ENCODE assay signal across 12 cellular contexts in the genomic region with DNA sequence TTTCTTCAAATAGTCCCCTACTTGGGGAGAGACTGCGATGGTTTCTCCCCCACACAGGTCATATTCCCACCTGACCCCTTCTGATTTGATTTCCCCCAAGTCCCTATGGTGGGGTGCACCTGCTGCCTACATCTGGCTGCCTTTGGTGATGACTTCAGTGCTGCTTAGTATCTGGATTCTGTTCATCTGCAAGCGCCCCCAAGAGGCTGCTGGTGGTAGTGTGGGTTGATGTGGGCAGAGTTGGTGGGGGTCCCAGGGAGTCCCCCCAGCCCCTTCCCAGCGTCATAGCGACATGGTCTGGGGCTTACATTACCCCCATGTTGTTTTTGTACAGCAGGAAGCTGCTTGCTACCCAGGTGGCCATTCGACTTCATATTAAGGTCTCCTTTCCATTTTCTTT.
A peak's percentile ranks its signal among the peaks of the same experiment; 100 is the strongest.
DNase-seq lines count a peak whose midpoint lies in the region; ATAC-seq and TF ChIP-seq lines count a peak whose summit lies in the region.
"Had no signal": no experiment of that assay in that cellular context is flagged by ENCODE, and none has a peak within 500 bp of the region (broad histone marks: within the 10 kb centered on the region; RNA-seq: fewer than 3 reads in every experiment).

No MANE protein-coding gene starts in this region.

- H2BK12ac ChIP-seq in H9 (ENCODE audit: insufficient read length, low read depth, low read length), result no peak overlapping the region

- no peak overlapping the region for H3K27ac Mint-ChIP-seq in H9
- no peak overlapping the region for H3K27ac Mint-ChIP-seq in activated naive CD8-positive, alpha-beta T cell treated with anti-CD3 and anti-CD28 coated beads, Interleukin-2, amount 50 U/mL, for 24 hours
- H3K27ac Mint-ChIP-seq: activated naive CD8-positive, alpha-beta T cell treated with anti-CD3 and anti-CD28 coated beads, Interleukin-2, amount 10 ng/mL, durations not matched to agents 7 days and 5 days had no signal

- no peak overlapping the region for H3K14ac ChIP-seq in H9 (ENCODE audit: insufficient read depth, low read length)

- no peak overlapping the region for H2BK20ac ChIP-seq in H9 (ENCODE audit: low read depth, low read length, poor library complexity, severe bottlenecking)

- H4K91ac ChIP-seq in H9 (ENCODE audit: insufficient read length, low read depth, low read length), result no peak overlapping the region

- no peak overlapping the region for H3K9ac ChIP-seq in H9 (ENCODE audit: extremely low read depth, insufficient read length, low read length)

- H2AK5ac ChIP-seq in H9 (ENCODE audit: insufficient read length, low read length), result no peak overlapping the region

- no peak overlapping the region for H4K5ac ChIP-seq in H9 (ENCODE audit: insufficient read length, low read depth, low read length)

- no peak overlapping the region for H3T11ph ChIP-seq in H9 (ENCODE audit: low read length)

- WGBS in H9 (ENCODE audit: extremely low coverage, insufficient read length, low lambda C conversion rate), result no CpG with 5 or more reads among the region's 5 CpGs

- H3K23ac ChIP-seq in H9 (ENCODE audit: insufficient read length, low read depth, low read length), result no peak overlapping the region

- no peak overlapping the region for H3K4me2 ChIP-seq in H9 (ENCODE audit: insufficient read depth, insufficient read length, low read length)
- H3K4me2 ChIP-seq: hepatocyte had no signal

- no peak overlapping the region for H2BK120ac ChIP-seq in H9 (ENCODE audit: low read depth, low read length, poor library complexity, severe bottlenecking)

- H3K9me3 ChIP-seq in H9 (ENCODE audit: control insufficient read depth, low read depth, low read length) (no peaks in the 10 kb centered on the region), BE2C (no peaks in the 10 kb centered on the region)
- H3K9me3 ChIP-seq: SJSA1 had no signal

- H3K4me1 ChIP-seq in H9 (ENCODE audit: insufficient read depth, low read length) (no peaks in the 10 kb centered on the region; the same call in 1 of the 2 replicates), BE2C (no peaks in the 10 kb centered on the region)

- no peak overlapping the region for H3K56ac ChIP-seq in H9 (ENCODE audit: insufficient read length, low read depth, low read length)

- no peaks in the 10 kb centered on the region for H3K23me2 ChIP-seq in H9 (ENCODE audit: insufficient read length, low read depth, low read length, poor library complexity, severe bottlenecking)

- H3K27ac ChIP-seq in H9 (ENCODE audit: insufficient read length, low read depth, low read length), result no peak overlapping the region
- H3K27ac ChIP-seq: hepatocyte, SJSA1 had no signal

- ATAC-seq in activated naive CD8-positive, alpha-beta T cell treated with anti-CD3 and anti-CD28 coated beads, Interleukin-2, amount 50 U/mL, for 24 hours, result no peak
- ATAC-seq in left lobe of liver (peak; percentile 21), HG02642 (IDR thresholded peaks at IDR 0.05; ENCODE audit: poor library complexity, unreplicated experiment) (no peak), HG03095 (IDR thresholded peaks at IDR 0.05; ENCODE audit: unreplicated experiment) (no peak)

- H4K20me1 ChIP-seq in H9 (ENCODE audit: control insufficient read depth, insufficient read depth, insufficient read length), result no peaks in the 10 kb centered on the region

- no peaks in the 10 kb centered on the region for H3K79me1 ChIP-seq in H9 (ENCODE audit: insufficient read depth, low read depth, low read length, poor library complexity, severe bottlenecking)

- no peak overlapping the region for H3K4me3 ChIP-seq in BE2C (ENCODE audit: low read depth, low read length)
- H3K4me3 ChIP-seq: hepatocyte, SJSA1 had no signal

- TF ChIP-seq CTCF in H9 (conservative IDR thresholded peaks at IDR 0.05), result peak; percentile 74
- TF ChIP-seq CTCF in BE2C (IDR thresholded peaks at IDR 0.05; ENCODE audit: low read depth, low read length), result no peak

- no peak overlapping the region for H2AFZ ChIP-seq in H9 (ENCODE audit: low read length)
- H2AFZ ChIP-seq: hepatocyte had no signal

- H3K4me3 Mint-ChIP-seq in H9, result no peak overlapping the region
- H3K4me3 Mint-ChIP-seq in activated naive CD8-positive, alpha-beta T cell treated with anti-CD3 and anti-CD28 coated beads, Interleukin-2, amount 50 U/mL, for 24 hours, result no peak overlapping the region
- H3K4me3 Mint-ChIP-seq: activated naive CD8-positive, alpha-beta T cell treated with anti-CD3 and anti-CD28 coated beads, Interleukin-2, amount 10 ng/mL, durations not matched to agents 7 days and 5 days had no signal

- H3K36me3 Mint-ChIP-seq in H9 (ENCODE audit: insufficient read depth in 1 of 3, low read depth in 3 of 3), result 0 out of 7 replicates have a peak, but pooled peaks cover 0 to 2% (median 0%) of the 10 kb centered on the region in 3 experiments
- no peaks in the 10 kb centered on the region for H3K36me3 Mint-ChIP-seq in activated naive CD8-positive, alpha-beta T cell treated with anti-CD3 and anti-CD28 coated beads, Interleukin-2, amount 50 U/mL, for 24 hours (ENCODE audit: low read depth)
- H3K36me3 Mint-ChIP-seq: activated naive CD8-positive, alpha-beta T cell treated with anti-CD3 and anti-CD28 coated beads, Interleukin-2, amount 10 ng/mL, durations not matched to agents 7 days and 5 days had no signal

- no peaks in the 10 kb centered on the region for H3K27me3 ChIP-seq in H9 (ENCODE audit: insufficient read depth, low read length)
- no peaks in the 10 kb centered on the region for H3K27me3 ChIP-seq in BE2C
- H3K27me3 ChIP-seq: hepatocyte, SJSA1 had no signal

- H4K8ac ChIP-seq in H9 (replicated peaks; ENCODE audit: insufficient read length, low read depth, low read length), result no peak overlapping the region

- no peaks in the 10 kb centered on the region for H3K79me2 ChIP-seq in H9 (ENCODE audit: insufficient read depth, low read length)
- H3K79me2 ChIP-seq: hepatocyte had no signal

- no peak overlapping the region for H2BK15ac ChIP-seq in H9 (ENCODE audit: low read depth, low read length)

- peaks cover 22 to 27% of the 10 kb centered on the region in 2 experiments for H3K4me1 Mint-ChIP-seq in H9
- H3K4me1 Mint-ChIP-seq in activated naive CD8-positive, alpha-beta T cell treated with anti-CD3 and anti-CD28 coated beads, Interleukin-2, amount 50 U/mL, for 24 hours, result peaks cover 10% of the 10 kb centered on the region
- H3K4me1 Mint-ChIP-seq: activated naive CD8-positive, alpha-beta T cell treated with anti-CD3 and anti-CD28 coated beads, Interleukin-2, amount 10 ng/mL, durations not matched to agents 7 days and 5 days had no signal

- peaks cover 29% of the 10 kb centered on the region for H3K27me3 Mint-ChIP-seq in H9 (ENCODE audit: low read depth)
- H3K27me3 Mint-ChIP-seq in activated naive CD8-positive, alpha-beta T cell treated with anti-CD3 and anti-CD28 coated beads, Interleukin-2, amount 50 U/mL, for 24 hours, result peaks cover 17% of the 10 kb centered on the region

- peaks cover 2 to 6% of the 10 kb centered on the region in 2 experiments; a peak in 2 of 5 replicates for H3K9me3 Mint-ChIP-seq in H9
- H3K9me3 Mint-ChIP-seq in activated naive CD8-positive, alpha-beta T cell treated with anti-CD3 and anti-CD28 coated beads, Interleukin-2, amount 50 U/mL, for 24 hours, result peaks cover 3% of the 10 kb centered on the region
- H3K9me3 Mint-ChIP-seq: activated naive CD8-positive, alpha-beta T cell treated with anti-CD3 and anti-CD28 coated beads, Interleukin-2, amount 10 ng/mL, durations not matched to agents 7 days and 5 days had no signal

- peak; percentile 40 for DNase-seq in ELF-1 (ENCODE audit: low read depth, low spot score)
- DNase-seq in H9, result peak; percentile 78
- DNase-seq in activated naive CD8-positive, alpha-beta T cell treated with anti-CD3 and anti-CD28 coated beads, Interleukin-2, amount 50 U/mL, for 24 hours, result peak; percentile 24
- DNase-seq in left lobe of liver (ENCODE audit: low spot score), result no peak
- no peak for DNase-seq in BE2C
- DNase-seq in NCI-H1105 treated with DMSO at 0.1 percent for 48 hours (lab: John Stamatoyannopoulos, UW), result no peak
- DNase-seq: activated CD4-positive, alpha-beta T cell treated with anti-CD3 and anti-CD28 coated beads, Interleukin-2, amount 50 U/mL, for 1 hour; activated naive CD8-positive, alpha-beta T cell treated with anti-CD3 and anti-CD28 coated beads, Interleukin-2, amount 10 ng/mL, durations not matched to agents 7 days and 5 days had no signal

- no peaks in the 10 kb centered on the region for H3K36me3 ChIP-seq in BE2C
- H3K36me3 ChIP-seq: SJSA1 had no signal

- H3K18ac ChIP-seq in H9 (ENCODE audit: insufficient read length, low read depth, low read length), result no peak overlapping the region

- H2BK5ac ChIP-seq in H9 (ENCODE audit: insufficient read length, low read length), result no peak overlapping the region

- H3K4ac ChIP-seq in H9 (ENCODE audit: low read depth, low read length), result no peak overlapping the region

Comparison
In these comparisons a context has a peak if more than half of its experiments do, and no peak if none do; other contexts are left out.
1. DNase-seq: peak in ELF-1 (single experiment), H9 (single experiment) and activated naive CD8-positive, alpha-beta T cell treated with anti-CD3 and anti-CD28 coated beads, Interleukin-2, amount 50 U/mL, for 24 hours (single experiment); none in left lobe of liver (single experiment), BE2C (single experiment) and NCI-H1105 treated with DMSO at 0.1 percent for 48 hours (single experiment).